ENCODE assay signal across 25 cellular contexts in genomic region chr1:7931446-7931812, GRCh38. TPM values are rescaled to one million over a fixed set of nuclear protein-coding genes. Genes with fewer than 3 reads are reported as not detected.
DNase-seq lines count a peak whose midpoint lies in the region; ATAC-seq and TF ChIP-seq lines count a peak whose summit lies in the region.
"Had no signal": no experiment of that assay in that cellular context is flagged by ENCODE, and none has a peak within 500 bp of the region (broad histone marks: within the 10 kb centered on the region; RNA-seq: fewer than 3 reads in every experiment).

No MANE protein-coding gene starts in this region.

- no peaks in the 10 kb centered on the region for H3K9me3 ChIP-seq in CD8-positive, alpha-beta T cell (ENCODE audit: low read length)
- H3K9me3 ChIP-seq: A549, HAP-1, pancreas had no signal

- H3K36me3 Mint-ChIP-seq in activated CD8-positive, alpha-beta memory T cell treated with anti-CD3 and anti-CD28 coated beads, Interleukin-2, amount 10 ng/mL, durations not matched to agents 7 days and 5 days, result peaks cover 24% of the 10 kb centered on the region
- no peaks in the 10 kb centered on the region for H3K36me3 Mint-ChIP-seq in CD8-positive, alpha-beta T cell
- peaks cover 44% of the 10 kb centered on the region for H3K36me3 Mint-ChIP-seq in activated T-helper 1 cell treated with anti-CD3 and anti-CD28 coated beads, Interleukin-12 subunit alpha, Interleukin-12 subunit beta, Interleukin-2, Interleukin-4 antibody, amounts not matched to agents 30 ng/mL and 10 ng/mL and 1 ng/mL, durations not matched to agents 14 hours and 24 hours and 36 hours (ENCODE audit: low read depth)
- H3K36me3 Mint-ChIP-seq in natural killer cell, result no peaks in the 10 kb centered on the region
- H3K36me3 Mint-ChIP-seq: mesothelial cell of epicardium had no signal

- TF ChIP-seq CTCF in CD8-positive, alpha-beta T cell (IDR thresholded peaks at IDR 0.05), result no peak
- no peak for TF ChIP-seq CTCF in natural killer cell (IDR thresholded peaks at IDR 0.05)

- H3K27ac Mint-ChIP-seq in activated CD8-positive, alpha-beta memory T cell treated with anti-CD3 and anti-CD28 coated beads, Interleukin-2, amount 10 ng/mL, durations not matched to agents 7 days and 5 days, result peak overlapping the region; percentile 97
- peak overlapping the region; percentile 84 for H3K27ac Mint-ChIP-seq in CD8-positive, alpha-beta T cell
- peak overlapping the region; percentile 89 for H3K27ac Mint-ChIP-seq in activated T-helper 1 cell treated with anti-CD3 and anti-CD28 coated beads, Interleukin-12 subunit alpha, Interleukin-12 subunit beta, Interleukin-2, Interleukin-4 antibody, amounts not matched to agents 30 ng/mL and 10 ng/mL and 1 ng/mL, durations not matched to agents 14 hours and 24 hours and 36 hours
- H3K27ac Mint-ChIP-seq in natural killer cell, result peak overlapping the region; percentile 88 to 90
- H3K27ac Mint-ChIP-seq: dendritic cell treated with granulocyte-macrophage colony-stimulating factor and Interleukin-4, amounts not matched to agents 40 ng/mL and 50 ng/mL, for 4 days; mesothelial cell of epicardium; nephron had no signal

- POLR2A ChIA-PET in CD8-positive, alpha-beta T cell (lab: Charles Lee), result interaction anchor here (1.4 to 1.5 kb wide), 4 partner anchors 9 to 30 kb away, joined by 3 to 7 read pairs (median 6); partner anchors contain the start of genes PARK7 and TNFRSF9

- no peaks in the 10 kb centered on the region for H3K27me3 ChIP-seq in CD8-positive, alpha-beta T cell (ENCODE audit: insufficient read depth, low read length)
- H3K27me3 ChIP-seq: cardiac muscle cell had no signal

- H3K27me3 Mint-ChIP-seq in activated CD8-positive, alpha-beta memory T cell treated with anti-CD3 and anti-CD28 coated beads, Interleukin-2, amount 10 ng/mL, durations not matched to agents 7 days and 5 days, result no peaks in the 10 kb centered on the region
- peaks cover 2% of the 10 kb centered on the region for H3K27me3 Mint-ChIP-seq in CD8-positive, alpha-beta T cell (ENCODE audit: low read depth)
- H3K27me3 Mint-ChIP-seq in activated T-helper 1 cell treated with anti-CD3 and anti-CD28 coated beads, Interleukin-12 subunit alpha, Interleukin-12 subunit beta, Interleukin-2, Interleukin-4 antibody, amounts not matched to agents 30 ng/mL and 10 ng/mL and 1 ng/mL, durations not matched to agents 14 hours and 24 hours and 36 hours (ENCODE audit: insufficient read depth), result peaks cover 6% of the 10 kb centered on the region
- no peaks in the 10 kb centered on the region for H3K27me3 Mint-ChIP-seq in natural killer cell (ENCODE audit: low read depth in 2 of 2)

- H3K4me3 ChIP-seq in CD8-positive, alpha-beta T cell (ENCODE audit: low read depth, low read length), result no peak overlapping the region
- H3K4me3 ChIP-seq: A549, cardiac muscle cell, HAP-1, pancreas, smooth muscle cell had no signal

- peak overlapping the region; percentile 70 for H3K4me3 Mint-ChIP-seq in activated CD8-positive, alpha-beta memory T cell treated with anti-CD3 and anti-CD28 coated beads, Interleukin-2, amount 10 ng/mL, durations not matched to agents 7 days and 5 days
- H3K4me3 Mint-ChIP-seq in CD8-positive, alpha-beta T cell, result peak overlapping the region; percentile 62
- H3K4me3 Mint-ChIP-seq in activated T-helper 1 cell treated with anti-CD3 and anti-CD28 coated beads, Interleukin-12 subunit alpha, Interleukin-12 subunit beta, Interleukin-2, Interleukin-4 antibody, amounts not matched to agents 30 ng/mL and 10 ng/mL and 1 ng/mL, durations not matched to agents 14 hours and 24 hours and 36 hours, result peak overlapping the region; percentile 56
- peak overlapping the region; percentile 80 for H3K4me3 Mint-ChIP-seq in natural killer cell
- H3K4me3 Mint-ChIP-seq: dendritic cell treated with granulocyte-macrophage colony-stimulating factor and Interleukin-4, amounts not matched to agents 40 ng/mL and 50 ng/mL, for 4 days; mesothelial cell of epicardium; nephron; T-helper 1 cell treated with Interleukin-12 subunit alpha and Interleukin-12 subunit beta and Interleukin-4 antibody, amounts not matched to agents 30 μg/mL and 1 μg/mL, for 36 hours had no signal

- peak; percentile 14 for ATAC-seq in activated CD8-positive, alpha-beta memory T cell treated with anti-CD3 and anti-CD28 coated beads, Interleukin-2, amount 10 ng/mL, durations not matched to agents 7 days and 5 days
- peak; percentile 25 for ATAC-seq in CD8-positive, alpha-beta T cell
- ATAC-seq in natural killer cell (peak in 2 of 3 donors; percentile 56 to 59), GM21619 (IDR thresholded peaks at IDR 0.05; ENCODE audit: unreplicated experiment) (no peak), HG03196 (IDR thresholded peaks at IDR 0.05; ENCODE audit: unreplicated experiment) (no peak)
- ATAC-seq: A549, pancreas had no signal

- H3K9me3 Mint-ChIP-seq in activated CD8-positive, alpha-beta memory T cell treated with anti-CD3 and anti-CD28 coated beads, Interleukin-2, amount 10 ng/mL, durations not matched to agents 7 days and 5 days (ENCODE audit: low read depth), result no peaks in the 10 kb centered on the region
- H3K9me3 Mint-ChIP-seq in CD8-positive, alpha-beta T cell, result no peaks in the 10 kb centered on the region
- no peaks in the 10 kb centered on the region for H3K9me3 Mint-ChIP-seq in activated T-helper 1 cell treated with anti-CD3 and anti-CD28 coated beads, Interleukin-12 subunit alpha, Interleukin-12 subunit beta, Interleukin-2, Interleukin-4 antibody, amounts not matched to agents 30 ng/mL and 10 ng/mL and 1 ng/mL, durations not matched to agents 14 hours and 24 hours and 36 hours
- no peaks in the 10 kb centered on the region for H3K9me3 Mint-ChIP-seq in natural killer cell
- H3K9me3 Mint-ChIP-seq: dendritic cell treated with granulocyte-macrophage colony-stimulating factor and Interleukin-4, amounts not matched to agents 40 ng/mL and 50 ng/mL, for 4 days; mesothelial cell of epicardium; nephron; T-helper 1 cell treated with Interleukin-12 subunit alpha and Interleukin-12 subunit beta and Interleukin-4 antibody, amounts not matched to agents 30 μg/mL and 1 μg/mL, for 36 hours had no signal

- DNase-seq in activated CD8-positive, alpha-beta memory T cell treated with anti-CD3 and anti-CD28 coated beads, Interleukin-2, amount 10 ng/mL, durations not matched to agents 7 days and 5 days, result no peak
- DNase-seq in activated CD8-positive, alpha-beta memory T cell treated with anti-CD3 and anti-CD28 coated beads for 24 hours, result no peak
- DNase-seq in CD8-positive, alpha-beta T cell, result no peak
- no peak for DNase-seq in activated T-helper 1 cell treated with anti-CD3 and anti-CD28 coated beads, Interleukin-12 subunit alpha, Interleukin-12 subunit beta, Interleukin-2, Interleukin-4 antibody, amounts not matched to agents 30 ng/mL and 10 ng/mL and 1 ng/mL, durations not matched to agents 14 hours and 24 hours and 36 hours (ENCODE audit: low spot score)
- DNase-seq in natural killer cell (no peak), amniotic stem cell (lab: John Stamatoyannopoulos, UW) (no peak)
- DNase-seq: activated CD4-positive, alpha-beta T cell treated with anti-CD3 and anti-CD28 coated beads, Interleukin-2, amount 50 U/mL, for 48 hours; aorta; EL; NCI-H1092; NCI-H1930; NCI-H526; pancreas had no signal

- peak overlapping the region; percentile 28 for H3K27ac ChIP-seq in CD8-positive, alpha-beta T cell (ENCODE audit: low read depth, low read length)
- H3K27ac ChIP-seq: A549, cardiac muscle cell, pancreas had no signal

- CTCF ChIA-PET in activated CD8-positive, alpha-beta memory T cell treated with anti-CD3 and anti-CD28 coated beads, Interleukin-2, amount 10 ng/mL, durations not matched to agents 7 days and 5 days (lab: Charles Lee), result interaction anchor here (1.2 to 1.6 kb wide), 4 partner anchors 9 to 45 kb away, joined by 3 to 11 read pairs (median 8); partner anchors contain the start of gene TNFRSF9
- CTCF ChIA-PET in CD8-positive, alpha-beta T cell (lab: Charles Lee), result interaction anchor here (1.1 to 1.4 kb wide), 3 partner anchors 11 to 33 kb away, joined by 3 to 4 read pairs (median 3); no protein-coding TSS in a partner anchor

- no peaks in the 10 kb centered on the region for H3K36me3 ChIP-seq in CD8-positive, alpha-beta T cell (ENCODE audit: insufficient read depth, low read length)
- H3K36me3 ChIP-seq: cardiac muscle cell, HAP-1, pancreas had no signal

- intact Hi-C loops in CD8-positive, alpha-beta T cell (cut with DNase I, micrococcal nuclease), result no loop called here
- intact Hi-C loops in activated T-helper 1 cell treated with anti-CD3 and anti-CD28 coated beads, Interleukin-12 subunit alpha, Interleukin-12 subunit beta, Interleukin-2, Interleukin-4 antibody, amounts not matched to agents 30 ng/mL and 10 ng/mL and 1 ng/mL, durations not matched to agents 14 hours and 24 hours and 36 hours (cut with micrococcal nuclease), result no loop called here
- intact Hi-C loops in natural killer cell (cut with micrococcal nuclease), result loop anchor here (2.0 kb wide), 1 partner anchor 15 kb away; no protein-coding TSS in a partner anchor

- H3K4me1 ChIP-seq in CD8-positive, alpha-beta T cell (ENCODE audit: insufficient read depth, low read length), result peaks cover 16% of the 10 kb centered on the region
- H3K4me1 ChIP-seq: A549, HAP-1, pancreas had no signal

- peaks cover 35% of the 10 kb centered on the region for H3K4me1 Mint-ChIP-seq in activated CD8-positive, alpha-beta memory T cell treated with anti-CD3 and anti-CD28 coated beads, Interleukin-2, amount 10 ng/mL, durations not matched to agents 7 days and 5 days
- peaks cover 38% of the 10 kb centered on the region for H3K4me1 Mint-ChIP-seq in CD8-positive, alpha-beta T cell (ENCODE audit: low read depth)
- H3K4me1 Mint-ChIP-seq in activated T-helper 1 cell treated with anti-CD3 and anti-CD28 coated beads, Interleukin-12 subunit alpha, Interleukin-12 subunit beta, Interleukin-2, Interleukin-4 antibody, amounts not matched to agents 30 ng/mL and 10 ng/mL and 1 ng/mL, durations not matched to agents 14 hours and 24 hours and 36 hours (ENCODE audit: low read depth), result peaks cover 39% of the 10 kb centered on the region
- H3K4me1 Mint-ChIP-seq in natural killer cell, result peaks cover 44 to 51% of the 10 kb centered on the region in 2 donors
- H3K4me1 Mint-ChIP-seq: mesothelial cell of epicardium, nephron had no signal

RNA-seq across cellular contexts. Expression of gene TNFRSF9, which starts 9.2 kb away (rescaled TPM):
- 10 to 100 TPM; 19.2 to 68.1 TPM for total RNA-seq in activated CD8-positive, alpha-beta memory T cell treated with anti-CD3 and anti-CD28 coated beads, Interleukin-2, amount 10 ng/mL, durations not matched to agents 7 days and 5 days
- total RNA-seq in CD8-positive, alpha-beta T cell, result 1 to 10 TPM; 3.8 to 3.9 TPM
- total RNA-seq in activated T-helper 1 cell treated with anti-CD3 and anti-CD28 coated beads, Interleukin-12 subunit alpha, Interleukin-12 subunit beta, Interleukin-2, Interleukin-4 antibody, amounts not matched to agents 30 ng/mL and 10 ng/mL and 1 ng/mL, durations not matched to agents 14 hours and 24 hours and 36 hours, result 57.0 and 60.5 TPM in 2 replicates
- 1 to 10 TPM; 2.6 to 6.4 (median 4.2) TPM for total RNA-seq in natural killer cell
- total RNA-seq: cardiac muscle cell, fibroblast of lung, temporal lobe had no signal

RNA-seq across cellular contexts. Expression of gene PARK7, which starts 30.1 kb away (rescaled TPM):
- total RNA-seq in activated CD8-positive, alpha-beta memory T cell treated with anti-CD3 and anti-CD28 coated beads, Interleukin-2, amount 10 ng/mL, durations not matched to agents 7 days and 5 days, result 100 to 1,000 TPM; 310 to 434 TPM
- total RNA-seq in CD8-positive, alpha-beta T cell, result 10 to 100 TPM; 67.9 to 70.0 TPM
- total RNA-seq in activated T-helper 1 cell treated with anti-CD3 and anti-CD28 coated beads, Interleukin-12 subunit alpha, Interleukin-12 subunit beta, Interleukin-2, Interleukin-4 antibody, amounts not matched to agents 30 ng/mL and 10 ng/mL and 1 ng/mL, durations not matched to agents 14 hours and 24 hours and 36 hours, result 425 and 429 TPM in 2 replicates
- total RNA-seq in natural killer cell, result 100 to 1,000 TPM; 120 to 127 (median 127) TPM

Comparison
In these comparisons a context has a peak if more than half of its experiments do, and no peak if none do; other contexts are left out.
1. ATAC-seq: peak in activated CD8-positive, alpha-beta memory T cell treated with anti-CD3 and anti-CD28 coated beads, Interleukin-2, amount 10 ng/mL, durations not matched to agents 7 days and 5 days (single experiment), CD8-positive, alpha-beta T cell (single experiment) and natural killer cell (2 of 3); none in GM21619 (single experiment) and HG03196 (single experiment).
2. Peak in every context shown above with its lines, with median percentiles within 50 percentile points of each other: H3K27ac Mint-ChIP-seq and H3K4me3 Mint-ChIP-seq.